1 cellular context compared by ENCODE assay signal in genomic region chr13:44906230-44906629, GRCh38.
TF ChIP-seq lines count a peak whose summit lies in the region.

No MANE protein-coding gene starts in this region.

TF ChIP-seq in SK-N-SH, 30 proteins besides CTCF, POLR2A, EP300 and RAD21 (continued from another document):
- TF ChIP-seq, protein P1, sequence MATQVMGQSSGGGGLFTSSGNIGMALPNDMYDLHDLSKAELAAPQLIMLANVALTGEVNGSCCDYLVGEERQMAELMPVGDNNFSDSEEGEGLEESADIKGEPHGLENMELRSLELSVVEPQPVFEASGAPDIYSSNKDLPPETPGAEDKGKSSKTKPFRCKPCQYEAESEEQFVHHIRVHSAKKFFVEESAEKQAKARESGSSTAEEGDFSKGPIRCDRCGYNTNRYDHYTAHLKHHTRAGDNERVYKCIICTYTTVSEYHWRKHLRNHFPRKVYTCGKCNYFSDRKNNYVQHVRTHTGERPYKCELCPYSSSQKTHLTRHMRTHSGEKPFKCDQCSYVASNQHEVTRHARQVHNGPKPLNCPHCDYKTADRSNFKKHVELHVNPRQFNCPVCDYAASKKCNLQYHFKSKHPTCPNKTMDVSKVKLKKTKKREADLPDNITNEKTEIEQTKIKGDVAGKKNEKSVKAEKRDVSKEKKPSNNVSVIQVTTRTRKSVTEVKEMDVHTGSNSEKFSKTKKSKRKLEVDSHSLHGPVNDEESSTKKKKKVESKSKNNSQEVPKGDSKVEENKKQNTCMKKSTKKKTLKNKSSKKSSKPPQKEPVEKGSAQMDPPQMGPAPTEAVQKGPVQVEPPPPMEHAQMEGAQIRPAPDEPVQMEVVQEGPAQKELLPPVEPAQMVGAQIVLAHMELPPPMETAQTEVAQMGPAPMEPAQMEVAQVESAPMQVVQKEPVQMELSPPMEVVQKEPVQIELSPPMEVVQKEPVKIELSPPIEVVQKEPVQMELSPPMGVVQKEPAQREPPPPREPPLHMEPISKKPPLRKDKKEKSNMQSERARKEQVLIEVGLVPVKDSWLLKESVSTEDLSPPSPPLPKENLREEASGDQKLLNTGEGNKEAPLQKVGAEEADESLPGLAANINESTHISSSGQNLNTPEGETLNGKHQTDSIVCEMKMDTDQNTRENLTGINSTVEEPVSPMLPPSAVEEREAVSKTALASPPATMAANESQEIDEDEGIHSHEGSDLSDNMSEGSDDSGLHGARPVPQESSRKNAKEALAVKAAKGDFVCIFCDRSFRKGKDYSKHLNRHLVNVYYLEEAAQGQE (IDR thresholded peaks at IDR 0.05; ENCODE audit: low read depth, low read length) = no peak
- TF ChIP-seq JUND (IDR thresholded peaks at IDR 0.05) (no peak), TCF12 (IDR thresholded peaks at IDR 0.05) (no peak), FOSL2 (IDR thresholded peaks at IDR 0.05; ENCODE audit: borderline replicate concordance, low read depth) (no peak), MAX (IDR thresholded peaks at IDR 0.05; ENCODE audit: low read depth) (no peak)
